15 cellular contexts compared by ENCODE assay signal in the genomic region with DNA sequence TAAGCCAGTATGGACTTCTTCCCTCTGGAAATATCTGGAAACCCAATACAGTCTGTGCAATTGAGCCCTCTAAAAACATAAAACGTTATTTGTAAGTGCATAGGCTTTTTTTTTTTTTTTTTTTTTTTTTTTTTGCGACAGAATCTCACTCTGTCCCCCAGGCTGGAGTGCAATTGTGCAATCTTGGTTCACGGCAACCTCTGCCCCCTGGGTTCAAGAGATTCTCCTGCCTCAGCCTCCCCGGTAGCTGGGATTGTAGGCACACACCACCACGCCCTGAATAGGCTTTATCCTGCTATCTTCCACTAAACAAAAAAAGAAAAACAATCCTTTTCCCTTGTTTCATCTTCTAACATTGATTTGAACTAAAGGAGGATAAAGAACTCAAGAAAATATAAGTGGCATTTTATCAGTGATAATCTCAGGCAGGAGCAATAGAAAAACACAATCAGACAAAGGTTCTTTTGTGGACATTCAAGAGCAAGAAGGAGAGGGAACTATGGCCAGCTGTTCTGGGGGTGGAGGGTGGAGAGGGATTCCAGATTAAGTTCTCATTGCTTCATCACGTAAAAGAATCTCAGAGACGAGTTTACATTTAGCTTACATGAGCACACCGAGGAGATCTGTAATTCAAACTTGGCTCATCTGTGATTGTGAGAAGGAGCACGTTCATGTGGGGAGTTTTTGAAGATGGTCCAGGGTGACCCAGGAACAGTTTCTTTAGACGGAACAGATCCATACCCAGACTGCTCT.
DNase-seq lines count a peak whose midpoint lies in the region; ATAC-seq and TF ChIP-seq lines count a peak whose summit lies in the region.
"Had no signal": no experiment of that assay in that cellular context is flagged by ENCODE, and none has a peak within 500 bp of the region (broad histone marks: within the 10 kb centered on the region; RNA-seq: fewer than 3 reads in every experiment).

No MANE protein-coding gene starts in this region.

- CTCF ChIA-PET in Caco-2 (lab: Charles Lee), result no interaction called here

- peaks cover 35% of the 10 kb centered on the region for H3K4me1 ChIP-seq in Caco-2
- H3K4me1 ChIP-seq in adipocyte (ENCODE audit: control insufficient read depth, insufficient read depth, low read length), result peaks cover 22% of the 10 kb centered on the region
- H3K4me1 ChIP-seq in rectal smooth muscle tissue (ENCODE audit: control insufficient read depth, insufficient read depth, low read length), result peaks cover 8% of the 10 kb centered on the region

- intact Hi-C loops in Caco-2 (cut with micrococcal nuclease; ENCODE audit: unreplicated experiment), result no loop called here

- no peaks in the 10 kb centered on the region for H3K27me3 Mint-ChIP-seq in Caco-2 (ENCODE audit: insufficient read depth, unreplicated experiment)

- no peaks in the 10 kb centered on the region for H3K27me3 ChIP-seq in Caco-2 (replicated peaks; ENCODE audit: control insufficient read depth, insufficient read depth, low read length)
- no peaks in the 10 kb centered on the region for H3K27me3 ChIP-seq in adipocyte (replicated peaks; ENCODE audit: control insufficient read depth, insufficient read depth, low read length)
- H3K27me3 ChIP-seq in rectal smooth muscle tissue (ENCODE audit: control insufficient read depth, insufficient read depth, low read length), result no peaks in the 10 kb centered on the region
- H3K27me3 ChIP-seq: body of pancreas had no signal

- no peak overlapping the region for H3K4me3 Mint-ChIP-seq in Caco-2 (ENCODE audit: unreplicated experiment)

- DNase-seq in Caco-2 (no peak), adipocyte (ENCODE audit: low read depth) (peak; percentile 86), foreskin fibroblast (peak; percentile 65 to 83), left lobe of liver (ENCODE audit: low spot score) (no peak)
- DNase-seq: ACHN; body of pancreas; effector memory CD4-positive, alpha-beta T cell; GF-D8; MM.1S; NCI-H2081 treated with DMSO at 0.1 percent for 48 hours; NCI-H82 had no signal

- H3K36me3 Mint-ChIP-seq in Caco-2 (ENCODE audit: insufficient read depth, unreplicated experiment), result peaks cover 15% of the 10 kb centered on the region

- H3K4me1 Mint-ChIP-seq in Caco-2 (ENCODE audit: low read depth, unreplicated experiment), result peaks cover 15% of the 10 kb centered on the region

- POLR2A ChIA-PET in Caco-2 (lab: Charles Lee), result no interaction called here

- no peak overlapping the region for H3K9ac ChIP-seq in adipocyte (ENCODE audit: low read length)
- no peak overlapping the region for H3K9ac ChIP-seq in rectal smooth muscle tissue (ENCODE audit: low read length)

- H3K27ac Mint-ChIP-seq in Caco-2 (ENCODE audit: unreplicated experiment), result peak overlapping the region; percentile 15

- peaks cover 3% of the 10 kb centered on the region for H3K36me3 ChIP-seq in Caco-2 (ENCODE audit: control insufficient read depth, insufficient read depth, low read length)
- H3K36me3 ChIP-seq in adipocyte (ENCODE audit: control insufficient read depth, insufficient read depth, low read length, severe bottlenecking), result peaks cover 55% of the 10 kb centered on the region
- H3K36me3 ChIP-seq in rectal smooth muscle tissue (ENCODE audit: control insufficient read depth, insufficient read depth, low read length), result peaks cover 9% of the 10 kb centered on the region

- ATAC-seq in HG02642 (IDR thresholded peaks at IDR 0.05; ENCODE audit: poor library complexity, unreplicated experiment), result no peak
- ATAC-seq in left lobe of liver, result no peak
- ATAC-seq in GM18907 (IDR thresholded peaks at IDR 0.05; ENCODE audit: unreplicated experiment), result no peak
- ATAC-seq in GM21360 (IDR thresholded peaks at IDR 0.05; ENCODE audit: unreplicated experiment), result no peak
- ATAC-seq: body of pancreas had no signal

- peak overlapping the region; percentile 32 for H3K27ac ChIP-seq in rectal smooth muscle tissue (ENCODE audit: low read depth, low read length)
- H3K27ac ChIP-seq: body of pancreas had no signal

- BruUV-seq in Caco-2 (replicated peaks; lab: Mats Ljungman, UMichigan), result no TSS peak

- no peaks in the 10 kb centered on the region for H3K9me3 Mint-ChIP-seq in Caco-2 (ENCODE audit: unreplicated experiment)

- no peaks in the 10 kb centered on the region; the same call in 1 of the 2 replicates for H3K9me3 ChIP-seq in Caco-2
- H3K9me3 ChIP-seq in adipocyte (ENCODE audit: control insufficient read depth, low read length), result no peaks in the 10 kb centered on the region
- H3K9me3 ChIP-seq: body of pancreas had no signal

- TF ChIP-seq CTCF in Caco-2 (IDR thresholded peaks at IDR 0.05; ENCODE audit: insufficient read depth in 1 of 2, low read depth in 1 of 2, low read length in 1 of 2, severe bottlenecking in 1 of 2, unreplicated experiment in 1 of 2) (no peak), foreskin fibroblast (IDR thresholded peaks at IDR 0.05; ENCODE audit: low read depth, low read length) (no peak)

- no peak overlapping the region for H3K4me3 ChIP-seq in Caco-2 (ENCODE audit: low read depth, low read length)
- no peak overlapping the region for H3K4me3 ChIP-seq in adipocyte (ENCODE audit: low read length)
- no peak overlapping the region for H3K4me3 ChIP-seq in foreskin fibroblast (ENCODE audit: low read depth in 1 of 2, low read length in 2 of 2)
- no peak overlapping the region for H3K4me3 ChIP-seq in rectal smooth muscle tissue (ENCODE audit: low read length)
- H3K4me3 ChIP-seq: body of pancreas had no signal

Comparison
In these comparisons a context has a peak if more than half of its experiments do, and no peak if none do; other contexts are left out.
1. DNase-seq: peak in adipocyte (single experiment) and foreskin fibroblast (2 of 2); none in Caco-2 (0 of 2) and left lobe of liver (single experiment).